24 cellular contexts compared by ENCODE assay signal in the genomic region with DNA sequence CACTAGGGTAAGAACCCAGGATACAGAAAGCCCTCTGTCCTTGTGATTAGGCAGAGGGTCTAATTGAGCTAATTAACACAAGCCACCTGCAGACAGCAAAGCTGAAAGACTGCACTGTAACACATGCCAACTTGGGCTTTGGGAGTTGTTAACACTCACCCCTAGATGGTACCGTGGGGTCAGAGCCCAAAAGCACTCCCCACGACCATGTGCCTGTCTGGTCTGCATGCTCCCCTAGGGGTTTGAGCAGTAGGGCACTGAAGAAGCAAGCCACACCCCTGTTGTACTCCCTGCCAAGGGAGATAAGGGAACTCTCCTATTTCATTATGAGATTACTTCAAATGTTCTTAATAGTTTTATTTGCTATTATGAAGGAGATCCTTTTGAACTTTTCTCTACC.
"Had no signal": no experiment of that assay in that cellular context is flagged by ENCODE, and none has a peak within 500 bp of the region (broad histone marks: within the 10 kb centered on the region; RNA-seq: fewer than 3 reads in every experiment).

No MANE protein-coding gene starts in this region.

- H3K4me3 ChIP-seq: esophagus muscularis mucosa, hepatocyte, left lung, sigmoid colon, smooth muscle cell, thoracic aorta, upper lobe of left lung had no signal

- H3K9me3 ChIP-seq: esophagus muscularis mucosa, left lung, sigmoid colon, thoracic aorta, upper lobe of left lung had no signal

- H3K27me3 ChIP-seq: esophagus muscularis mucosa, hepatocyte, left lung, sigmoid colon, upper lobe of left lung had no signal

- FAIRE-seq: astrocyte, colon, endothelial cell of umbilical vein, frontal cortex had no signal

- H2AFZ ChIP-seq: hepatocyte had no signal

- ATAC-seq: activated CD8-positive, alpha-beta T cell treated with anti-CD3 and anti-CD28 coated beads, Interleukin-2, amount 10 ng/mL, durations not matched to agents 7 days and 5 days; left lung; natural killer cell had no signal

- H3K36me3 ChIP-seq: esophagus muscularis mucosa, left lung, sigmoid colon, thoracic aorta, upper lobe of left lung had no signal

- H3K4me1 ChIP-seq: left lung, sigmoid colon, upper lobe of left lung had no signal

- H3K4me2 ChIP-seq: hepatocyte, smooth muscle cell had no signal

- H3K27ac ChIP-seq: esophagus muscularis mucosa, hepatocyte, left lung, sigmoid colon, thoracic aorta, upper lobe of left lung had no signal

- DNase-seq: activated CD4-positive, alpha-beta T cell treated with anti-CD3 and anti-CD28 coated beads, Interleukin-2, amount 50 U/mL, for 1 hour; activated CD4-positive, CD25-positive, alpha-beta regulatory T cell treated with anti-CD3 and anti-CD28 coated beads, Interleukin-2, amount 50 U/mL, for 72 hours; activated CD8-positive, alpha-beta T cell treated with anti-CD3 and anti-CD28 coated beads, Interleukin-2, amount 10 ng/mL, durations not matched to agents 7 days and 5 days; activated naive CD8-positive, alpha-beta T cell treated with anti-CD3 and anti-CD28 coated beads for 36 hours; effector memory CD4-positive, alpha-beta T cell; glutamatergic neuron; kidney glomerular epithelial cell; midbrain; natural killer cell; retina; sigmoid colon; stimulated activated CD4-positive, alpha-beta T cell treated with anti-CD3 and anti-CD28 coated beads, Interleukin-4, amount 100 ng/mL, for 1 hour; stimulated activated naive CD4-positive, alpha-beta T cell; T-helper 9 cell; upper lobe of left lung had no signal
